9 cellular contexts compared by ENCODE assay signal in genomic region chr3:50303038-50303815, GRCh38. TPM values are rescaled to one million over a fixed set of nuclear protein-coding genes. Genes with fewer than 3 reads are reported as not detected.
A peak's percentile ranks its signal among the peaks of the same experiment; 100 is the strongest.
DNase-seq lines count a peak whose midpoint lies in the region; ATAC-seq and TF ChIP-seq lines count a peak whose summit lies in the region.
"Had no signal": no experiment of that assay in that cellular context is flagged by ENCODE, and none has a peak within 500 bp of the region (broad histone marks: within the 10 kb centered on the region; RNA-seq: fewer than 3 reads in every experiment).

Gene HYAL1 (minus strand): TSS chr3:50303574. CDS start chr3:50302956, 618 bp downstream.

- TF ChIP-seq CTCF in C4-2B (conservative IDR thresholded peaks at IDR 0.05) (no peak), fibroblast of mammary gland (conservative IDR thresholded peaks at IDR 0.05; ENCODE audit: control insufficient read depth, insufficient read depth, low read depth, low read length) (peak; percentile 11), chondrocyte (IDR thresholded peaks at IDR 0.05) (no peak)

- no peaks in the 10 kb centered on the region for H3K9me3 ChIP-seq in muscle layer of duodenum (ENCODE audit: control insufficient read depth in 1 of 2, low read length in 2 of 2)

- H3K27ac Mint-ChIP-seq in chondrocyte (ENCODE audit: unreplicated experiment): no peak within 1 kb of the TSS

- H3K36me3 Mint-ChIP-seq in chondrocyte (ENCODE audit: low read depth): no peaks in the 10 kb centered on the region

- DNase-seq in SK-N-DZ (ENCODE audit: low spot score): peak; percentile 71
- peak; percentile 45 for DNase-seq in fibroblast of mammary gland (ENCODE audit: low read depth)
- DNase-seq in chondrocyte (ENCODE audit: low spot score): no peak
- DNase-seq in NCI-H2081 (lab: John Stamatoyannopoulos, UW): no peak
- no peak for DNase-seq in NCI-H1092 treated with DMSO at 0.1 percent for 48 hours (lab: John Stamatoyannopoulos, UW)
- DNase-seq: NCI-H1048 had no signal

- H3K36me3 ChIP-seq in muscle layer of duodenum (ENCODE audit: control insufficient read depth in 1 of 2, insufficient read depth in 2 of 2, low read length in 2 of 2): no peaks in the 10 kb centered on the region

- H3K9me3 Mint-ChIP-seq in chondrocyte (ENCODE audit: low read depth): no peaks in the 10 kb centered on the region

- peaks cover 20% of the 10 kb centered on the region for H3K4me1 Mint-ChIP-seq in chondrocyte (ENCODE audit: low read depth)

- no peaks in the 10 kb centered on the region for H3K27me3 Mint-ChIP-seq in chondrocyte (ENCODE audit: low read depth)

- H3K4me3 ChIP-seq in fibroblast of mammary gland (ENCODE audit: control insufficient read depth, low read depth, low read length) (peak within 1 kb of the TSS; percentile 9), muscle layer of duodenum (ENCODE audit: low read depth in 1 of 2, low read length in 2 of 2) (peak within 1 kb of the TSS in 1 of 2 donors; percentile 16)

- H3K27me3 ChIP-seq in muscle layer of duodenum (ENCODE audit: low read depth, low read length): no peaks in the 10 kb centered on the region

- H3K4me3 Mint-ChIP-seq in chondrocyte (ENCODE audit: unreplicated experiment): no peak within 1 kb of the TSS

- ATAC-seq in GM21423 (IDR thresholded peaks at IDR 0.05; ENCODE audit: unreplicated experiment): no peak

- H3K27ac ChIP-seq in C4-2B (peak within 1 kb of the TSS; percentile 17), muscle layer of duodenum (ENCODE audit: low read length) (peak within 1 kb of the TSS; percentile 56)

- peaks cover 16 to 22% of the 10 kb centered on the region in 2 donors for H3K4me1 ChIP-seq in muscle layer of duodenum (ENCODE audit: control insufficient read depth in 1 of 2, insufficient read depth in 2 of 2, low read length in 2 of 2)

RNA-seq across cellular contexts. Expression of gene HYAL1, which starts in this region (rescaled TPM):
- polyA plus RNA-seq in SK-N-DZ (2014; cell fraction: cytosol; rRNA removed): 1.9 and 4.8 TPM in 2 replicates
- 2.0 and 2.5 TPM in 2 replicates for polyA plus RNA-seq in SK-N-DZ (2014; cell fraction: nucleus; rRNA removed)
- total RNA-seq in chondrocyte: 0.22 to 0.65 TPM (median 0.26 TPM) in 3 replicates

Comparison
In these comparisons a context has a peak if more than half of its experiments do, and no peak if none do; other contexts are left out.
1. DNase-seq: peak in SK-N-DZ (single experiment) and fibroblast of mammary gland (single experiment); none in chondrocyte (single experiment), NCI-H2081 (0 of 2) and NCI-H1092 treated with DMSO at 0.1 percent for 48 hours (single experiment).